ENCODE assay signal across 1 cellular context in genomic region chr21:42129300-42130266, GRCh38.
TF ChIP-seq lines count a peak whose summit lies in the region.

No MANE protein-coding gene starts in this region.

TF ChIP-seq in SK-N-SH, 30 proteins besides CTCF, POLR2A, EP300 and RAD21 (continued from another document):
- no peak for TF ChIP-seq EZH2phosphoT487 (IDR thresholded peaks at IDR 0.05; ENCODE audit: borderline replicate concordance, low read depth)
- no peak for TF ChIP-seq REST (IDR thresholded peaks at IDR 0.05; ENCODE audit: low read depth, low read length)
- no peak for TF ChIP-seq TAF1 (IDR thresholded peaks at IDR 0.05; ENCODE audit: borderline replicate concordance, low read depth, low read length)
- TF ChIP-seq GATA2 (CRISPR knock-in tag; IDR thresholded peaks at IDR 0.05), result no peak
- TF ChIP-seq PBX3 (IDR thresholded peaks at IDR 0.05), result no peak
- TF ChIP-seq SIN3A (IDR thresholded peaks at IDR 0.05; ENCODE audit: borderline replicate concordance, low read depth, low read length), result no peak
- TF ChIP-seq MEF2A (IDR thresholded peaks at IDR 0.05; ENCODE audit: borderline replicate concordance, low read depth), result no peak
- no peak for TF ChIP-seq JUND (IDR thresholded peaks at IDR 0.05)
- TF ChIP-seq TEAD4 (IDR thresholded peaks at IDR 0.05; ENCODE audit: borderline replicate concordance, insufficient read depth), result no peak
- TF ChIP-seq TCF12 (IDR thresholded peaks at IDR 0.05), result no peak
- TF ChIP-seq CHD2 (IDR thresholded peaks at IDR 0.05; ENCODE audit: low read length, partially characterized antibody), result no peak
- TF ChIP-seq RXRA (IDR thresholded peaks at IDR 0.05; ENCODE audit: borderline replicate concordance, low read depth), result no peak
- TF ChIP-seq RCOR1 (IDR thresholded peaks at IDR 0.05; ENCODE audit: low read length), result no peak
